ENCODE assay signal across 11 cellular contexts in genomic region chr10:110392860-110393732, GRCh38.
DNase-seq lines count a peak whose midpoint lies in the region; ATAC-seq, FAIRE-seq and TF ChIP-seq lines count a peak whose summit lies in the region.
"Had no signal": no experiment of that assay in that cellular context is flagged by ENCODE, and none has a peak within 500 bp of the region (broad histone marks: within the 10 kb centered on the region; RNA-seq: fewer than 3 reads in every experiment).

No MANE protein-coding gene starts in this region.

- no peaks in the 10 kb centered on the region for H3K9me3 ChIP-seq in H1 (ENCODE audit: insufficient read depth in 2 of 2, low read depth in 1 of 2, low read length in 1 of 2)
- H3K9me3 ChIP-seq: suprapubic skin had no signal

- no peak for TF ChIP-seq POLR2A in H1 (IDR thresholded peaks at IDR 0.05; ENCODE audit: control extremely low read depth in 1 of 2, low read depth in 2 of 2, low read length in 2 of 2)
- no peak for TF ChIP-seq POLR2A in erythroblast (IDR thresholded peaks at IDR 0.05; ENCODE audit: low read length)

- H4K20me1 ChIP-seq in KMS-11 (ENCODE audit: insufficient read depth): no peaks in the 10 kb centered on the region
- H4K20me1 ChIP-seq in H1 (replicated peaks in 1 of 2; ENCODE audit: control insufficient read depth in 1 of 2, insufficient read depth in 2 of 2, low read length in 2 of 2): no peaks in the 10 kb centered on the region

- no peak for TF ChIP-seq RAD21 in H1 (IDR thresholded peaks at IDR 0.05 in 1 of 2, conservative IDR thresholded peaks at IDR 0.05 in 1 of 2; ENCODE audit: low read depth in 2 of 2, low read length in 2 of 2)

- H3K18ac ChIP-seq in H1 (ENCODE audit: extremely low read depth, low read length): peak overlapping the region; percentile 66

- TF ChIP-seq CTCF in BJ (IDR thresholded peaks at IDR 0.05; ENCODE audit: insufficient read depth, low read depth, low read length) (no peak), KMS-11 (conservative IDR thresholded peaks at IDR 0.05; ENCODE audit: low read depth, low read length) (no peak), H1 (IDR thresholded peaks at IDR 0.05; ENCODE audit: control extremely low read depth in 1 of 3, insufficient read depth in 1 of 3, low read depth in 1 of 3, low read length in 3 of 3) (no peak), omental fat pad (IDR thresholded peaks at IDR 0.05) (no peak)

- peak overlapping the region; percentile 44; the same call in 1 of the 2 replicates for H2BK5ac ChIP-seq in H1 (ENCODE audit: low read depth, low read length)

- no peak for TF ChIP-seq EP300 in H1 (IDR thresholded peaks at IDR 0.05; ENCODE audit: borderline replicate concordance in 1 of 2, low read depth in 2 of 2, low read length in 2 of 2)

- no peak overlapping the region for H2BK120ac ChIP-seq in H1 (replicated peaks; ENCODE audit: low read depth, low read length)

- H2BK12ac ChIP-seq in H1 (ENCODE audit: low read depth, low read length): peak overlapping the region; percentile 95; the same call in 1 of the 2 replicates

- H3K9ac ChIP-seq in KMS-11: no peak overlapping the region
- peak overlapping the region in 1 of 4 experiments; percentile 7; a peak in 1 of 7 replicates for H3K9ac ChIP-seq in H1 (replicated peaks in 1 of 4; ENCODE audit: extremely low read depth in 1 of 4, low read depth in 3 of 4, low read length in 3 of 4)

- H2AK5ac ChIP-seq in H1 (ENCODE audit: low read depth, low read length): peak overlapping the region; percentile 75; the same call in 1 of the 2 replicates

- H3K4me1 ChIP-seq in KMS-11 (ENCODE audit: low read depth, poor library complexity, severe bottlenecking) (peaks cover 95% of the 10 kb centered on the region), H1 (replicated peaks in 1 of 4; ENCODE audit: control insufficient read depth in 3 of 4, insufficient read depth in 4 of 4, low read length in 3 of 4) (peaks cover 5 to 12% (median 8%) of the 10 kb centered on the region in 4 experiments)

- H2BK20ac ChIP-seq in H1 (ENCODE audit: low read length): peak overlapping the region; percentile 86

- H2BK15ac ChIP-seq in H1 (ENCODE audit: low read length): peak overlapping the region; percentile 81

- no peak overlapping the region for H4K5ac ChIP-seq in H1 (ENCODE audit: insufficient read length, low read depth, low read length)

- POLR2A ChIA-PET in BJ (lab: Charles Lee) (no interaction called here), H1 (lab: Charles Lee; ENCODE audit: partially characterized antibody) (interaction anchor here (1.3 to 1.7 kb wide), 2 partner anchors 104 to 105 kb away, joined by 4 read pairs; no protein-coding TSS in a partner anchor)

- H3K27me3 ChIP-seq in BJ (ENCODE audit: control insufficient read depth, insufficient read depth, low read length): no peaks in the 10 kb centered on the region
- H3K27me3 ChIP-seq in KMS-11 (ENCODE audit: insufficient read depth, low read depth): no peaks in the 10 kb centered on the region
- H3K27me3 ChIP-seq in H1 (replicated peaks in 1 of 4; ENCODE audit: control insufficient read depth in 3 of 4, extremely low read depth in 1 of 4, insufficient read depth in 3 of 4, low read length in 3 of 4): 0 out of 7 replicates have a peak, but pooled peaks cover 0 to 2% (median 0%) of the 10 kb centered on the region in 4 experiments
- H3K27me3 ChIP-seq: suprapubic skin had no signal

- peak; percentile 52 for DNase-seq in BJ (ENCODE audit: low read depth)
- no peak for DNase-seq in H1 (ENCODE audit: low read depth in 1 of 2, low spot score in 2 of 2)
- DNase-seq in omental fat pad (ENCODE audit: low spot score): peak; percentile 64
- no peak for DNase-seq in RPMI8226
- DNase-seq in erythroblast (lab: John Stamatoyannopoulos, UW): no peak
- DNase-seq in NCI-H510A (lab: John Stamatoyannopoulos, UW): no peak
- DNase-seq: GF-D8, NCI-H446 treated with DMSO at 0.1 percent for 48 hours had no signal

- no peak overlapping the region for H3K27ac ChIP-seq in KMS-11
- H3K27ac ChIP-seq in H1 (ENCODE audit: low read depth, low read length): no peak overlapping the region
- H3K27ac ChIP-seq: suprapubic skin had no signal

- H3K79me2 ChIP-seq in KMS-11 (ENCODE audit: insufficient read depth, low read depth) (no peaks in the 10 kb centered on the region), H1 (ENCODE audit: control insufficient read depth in 1 of 2, insufficient read depth in 2 of 2, low read length in 2 of 2) (no peaks in the 10 kb centered on the region)

- H3K23me2 ChIP-seq in H1 (ENCODE audit: low read depth, low read length): no peaks in the 10 kb centered on the region

- CTCF ChIA-PET in BJ (lab: Yijun Ruan, JAX): no interaction called here
- CTCF ChIA-PET in H1 (lab: Charles Lee; ENCODE audit: partially characterized antibody): interaction anchor here (1.0 to 4.5 kb wide), 5 partner anchors 11 to 162 kb away, joined by 3 to 20 read pairs (median 4); no protein-coding TSS in a partner anchor

- WGBS in H1 (ENCODE audit: extremely low coverage in 1 of 2, insufficient coverage in 1 of 2, insufficient read length in 1 of 2, insufficient replicate concordance in 2 of 2, low coverage in 1 of 2, low lambda C conversion rate in 2 of 2, missing lambda C conversion rate in 1 of 2), 2 experiments: 83% methylated on average over 12 of the region's 19 CpGs; no CpG with 5 or more reads in 1 of the 2 experiments

- H3K4me3 ChIP-seq in BJ (ENCODE audit: low read depth, low read length) (no peak overlapping the region), KMS-11 (IDR thresholded peaks at IDR 0.05; ENCODE audit: insufficient read depth, low read depth, low read length) (no peak overlapping the region), H1 (ENCODE audit: extremely low read depth in 1 of 4, insufficient read depth in 2 of 4, low read depth in 3 of 4, low read length in 4 of 4) (no peak overlapping the region)
- H3K4me3 ChIP-seq: suprapubic skin had no signal

- ATAC-seq in omental fat pad (ENCODE audit: low FRiP score): peak; percentile 67
- no peak for ATAC-seq in GM18498 (IDR thresholded peaks at IDR 0.05; ENCODE audit: unreplicated experiment)

- H3K14ac ChIP-seq in H1 (ENCODE audit: insufficient read length): no peak overlapping the region

- no peak overlapping the region for H3K56ac ChIP-seq in H1 (replicated peaks; ENCODE audit: insufficient read length, low read depth, low read length)

- no peaks in the 10 kb centered on the region for H3K79me1 ChIP-seq in H1 (ENCODE audit: low read depth, low read length)

- FAIRE-seq in H1 (lab: Jason Lieb, UNC): no peak

- H2AFZ ChIP-seq in KMS-11 (ENCODE audit: low read depth): no peak overlapping the region; the same call in 1 of the 2 replicates
- peak overlapping the region; percentile 98 for H2AFZ ChIP-seq in H1 (ENCODE audit: low read length)

- H3K36me3 ChIP-seq in BJ (ENCODE audit: control insufficient read depth, insufficient read depth, low read length) (no peaks in the 10 kb centered on the region), KMS-11 (ENCODE audit: insufficient read depth) (no peaks in the 10 kb centered on the region), H1 (ENCODE audit: control insufficient read depth in 2 of 4, insufficient read depth in 4 of 4, low read length in 3 of 4) (no peaks in the 10 kb centered on the region)
- H3K36me3 ChIP-seq: suprapubic skin had no signal

- H3K4me2 ChIP-seq in KMS-11: peak overlapping the region; percentile 22; the same call in 1 of the 2 replicates
- H3K4me2 ChIP-seq in H1 (ENCODE audit: insufficient read depth in 1 of 2, low read depth in 2 of 2, low read length in 2 of 2): peak overlapping the region in 1 of 2 experiments; percentile 21; a peak in 1 of 4 replicates

- H3K23ac ChIP-seq in H1 (ENCODE audit: insufficient read length): no peak overlapping the region

- peak overlapping the region; percentile 54 for H4K91ac ChIP-seq in H1 (replicated peaks; ENCODE audit: insufficient read length, low read length)

- peak overlapping the region; percentile 72 for H4K8ac ChIP-seq in H1 (ENCODE audit: extremely low read depth, insufficient read depth, low read length)

- H3K4ac ChIP-seq in H1 (replicated peaks; ENCODE audit: insufficient read length, low read depth, low read length): peak overlapping the region; percentile 49

TF ChIP-seq in H1, 55 proteins besides CTCF, POLR2A, EP300 and RAD21:
- TF ChIP-seq MAX (IDR thresholded peaks at IDR 0.05): peak; percentile 47; the same call in 1 of the 2 replicates
- TF ChIP-seq CEBPB (IDR thresholded peaks at IDR 0.05; ENCODE audit: low read depth, low read length): peak; percentile 85
- TF ChIP-seq ASH2L (IDR thresholded peaks at IDR 0.05; ENCODE audit: low read length): peak; percentile 30
- no peak for TF ChIP-seq CHD1 (IDR thresholded peaks at IDR 0.05; ENCODE audit: low read depth, low read length)

Comparison
In these comparisons a context has a peak if more than half of its experiments do, and no peak if none do; other contexts are left out.
1. DNase-seq: peak in BJ (single experiment) and omental fat pad (single experiment); none in H1 (0 of 2), RPMI8226 (single experiment), erythroblast (0 of 2) and NCI-H510A (single experiment).